Comparison of ENCODE assay signal across 8 cellular contexts in genomic region chr20:3471397-3472021, GRCh38. TPM values are rescaled to one million over a fixed set of nuclear protein-coding genes. Genes with fewer than 3 reads are reported as not detected.
DNase-seq lines count a peak whose midpoint lies in the region; ATAC-seq lines count a peak whose summit lies in the region.

No MANE protein-coding gene starts in this region.

- peak overlapping the region; percentile 91 for H3K27ac Mint-ChIP-seq in activated T-helper 17 cell treated with anti-CD3 and anti-CD28 coated beads, Interleukin-2, amount 50 U/mL, for 72 hours
- H3K27ac Mint-ChIP-seq in stimulated activated effector memory CD8-positive, alpha-beta T cell treated with anti-CD3 and anti-CD28 coated beads, Interleukin-12 subunit alpha, Interleukin-12 subunit beta, amount 100 ng/mL, for 72 hours = peak overlapping the region; percentile 94

- H3K9me3 ChIP-seq in ES-I3 (ENCODE audit: control insufficient read depth, insufficient read depth, low read length) = no peaks in the 10 kb centered on the region
- peaks cover 2% of the 10 kb centered on the region for H3K9me3 ChIP-seq in iPS-18c (ENCODE audit: control insufficient read depth, insufficient read depth, low read length)

- peak; percentile 17 for ATAC-seq in HG02623 (IDR thresholded peaks at IDR 0.05; ENCODE audit: unreplicated experiment)
- no peak for ATAC-seq in activated T-helper 17 cell treated with anti-CD3 and anti-CD28 coated beads, Interleukin-2, amount 50 U/mL, for 72 hours (replicated peaks)
- ATAC-seq in stimulated activated effector memory CD8-positive, alpha-beta T cell treated with anti-CD3 and anti-CD28 coated beads, Interleukin-12 subunit alpha, Interleukin-12 subunit beta, amount 100 ng/mL, for 72 hours = peak; percentile 5

- peak overlapping the region; percentile 92 for H3K4me3 Mint-ChIP-seq in activated T-helper 17 cell treated with anti-CD3 and anti-CD28 coated beads, Interleukin-2, amount 50 U/mL, for 72 hours
- H3K4me3 Mint-ChIP-seq in stimulated activated effector memory CD8-positive, alpha-beta T cell treated with anti-CD3 and anti-CD28 coated beads, Interleukin-12 subunit alpha, Interleukin-12 subunit beta, amount 100 ng/mL, for 72 hours = peak overlapping the region; percentile 94

- no peaks in the 10 kb centered on the region for H3K4me1 ChIP-seq in ES-I3 (ENCODE audit: insufficient read depth, low read length)

- H3K4me3 ChIP-seq in iPS-18c (ENCODE audit: insufficient read depth, low read depth, low read length) = peak overlapping the region; percentile 89

- peak overlapping the region; percentile 96 for H3K9ac ChIP-seq in ES-I3 (ENCODE audit: low read depth, low read length)

- H3K36me3 Mint-ChIP-seq in activated T-helper 17 cell treated with anti-CD3 and anti-CD28 coated beads, Interleukin-2, amount 50 U/mL, for 72 hours (ENCODE audit: low read depth) = no peaks in the 10 kb centered on the region
- H3K36me3 Mint-ChIP-seq in stimulated activated effector memory CD8-positive, alpha-beta T cell treated with anti-CD3 and anti-CD28 coated beads, Interleukin-12 subunit alpha, Interleukin-12 subunit beta, amount 100 ng/mL, for 72 hours = peaks cover 4% of the 10 kb centered on the region

- peaks cover 25% of the 10 kb centered on the region for H3K4me1 Mint-ChIP-seq in activated T-helper 17 cell treated with anti-CD3 and anti-CD28 coated beads, Interleukin-2, amount 50 U/mL, for 72 hours
- H3K4me1 Mint-ChIP-seq in stimulated activated effector memory CD8-positive, alpha-beta T cell treated with anti-CD3 and anti-CD28 coated beads, Interleukin-12 subunit alpha, Interleukin-12 subunit beta, amount 100 ng/mL, for 72 hours = peaks cover 32% of the 10 kb centered on the region

- H3K36me3 ChIP-seq in ES-I3 (ENCODE audit: insufficient read depth, low read length) = no peaks in the 10 kb centered on the region

- H3K9me3 Mint-ChIP-seq in activated T-helper 17 cell treated with anti-CD3 and anti-CD28 coated beads, Interleukin-2, amount 50 U/mL, for 72 hours = no peaks in the 10 kb centered on the region
- no peaks in the 10 kb centered on the region for H3K9me3 Mint-ChIP-seq in stimulated activated effector memory CD8-positive, alpha-beta T cell treated with anti-CD3 and anti-CD28 coated beads, Interleukin-12 subunit alpha, Interleukin-12 subunit beta, amount 100 ng/mL, for 72 hours

- H3K27me3 Mint-ChIP-seq in activated T-helper 17 cell treated with anti-CD3 and anti-CD28 coated beads, Interleukin-2, amount 50 U/mL, for 72 hours = no peaks in the 10 kb centered on the region

- DNase-seq in stimulated activated effector memory CD8-positive, alpha-beta T cell treated with anti-CD3 and anti-CD28 coated beads, Interleukin-12 subunit alpha, Interleukin-12 subunit beta, amount 100 ng/mL, for 72 hours (ENCODE audit: low spot score in 2 of 2) = peak; percentile 12 to 60
- DNase-seq in COLO829 (ENCODE audit: low spot score) = no peak
- no peak for DNase-seq in middle frontal gyrus (ENCODE audit: extremely low spot score, low spot score)
- no peak for DNase-seq in NCI-H2029 (lab: John Stamatoyannopoulos, UW)

RNA-seq across cellular contexts. Expression of gene ATRN, which starts 0.7 kb away (rescaled TPM):
- total RNA-seq in activated T-helper 17 cell treated with anti-CD3 and anti-CD28 coated beads, Interleukin-2, amount 50 U/mL, for 72 hours = 10 to 100 TPM in 1 of 2 donors, 1 to 10 TPM in 1; 8.5 to 10.8 TPM

Comparison
In these comparisons a context has a peak if more than half of its experiments do, and no peak if none do; other contexts are left out.
1. DNase-seq: peak in stimulated activated effector memory CD8-positive, alpha-beta T cell treated with anti-CD3 and anti-CD28 coated beads, Interleukin-12 subunit alpha, Interleukin-12 subunit beta, amount 100 ng/mL, for 72 hours (2 of 2); none in COLO829 (single experiment), middle frontal gyrus (single experiment) and NCI-H2029 (single experiment).